Comparison of ENCODE assay signal across 24 cellular contexts in genomic region chr18:8106603-8107002, GRCh38.
"Had no signal": no experiment of that assay in that cellular context is flagged by ENCODE, and none has a peak within 500 bp of the region (broad histone marks: within the 10 kb centered on the region; RNA-seq: fewer than 3 reads in every experiment).

No MANE protein-coding gene starts in this region.

- ATAC-seq: activated T-helper 17 cell treated with anti-CD3 and anti-CD28 coated beads, Interleukin-2, amount 50 U/mL, for 72 hours; effector memory CD8-positive, alpha-beta T cell; heart right ventricle; left lobe of liver; natural killer cell; stimulated activated naive CD8-positive, alpha-beta T cell treated with anti-CD3 and anti-CD28 coated beads, Interleukin-15, Interleukin-2, amounts not matched to agents 100 U/mL and 50 U/mL, for 24 hours; WTC11 had no signal

- H3K27ac ChIP-seq: adrenal gland, ascending aorta, brain microvascular endothelial cell, dorsolateral prefrontal cortex, heart right ventricle, ovary, prostate gland, right atrium auricular region had no signal

- DNase-seq: activated CD4-positive, alpha-beta T cell treated with anti-CD3 and anti-CD28 coated beads, Interleukin-2, amount 50 U/mL, for 4 hours; activated CD8-positive, alpha-beta memory T cell treated with anti-CD3 and anti-CD28 coated beads for 24 hours; activated CD8-positive, alpha-beta memory T cell treated with anti-CD3 and anti-CD28 coated beads, Interleukin-2, amount 50 U/mL, for 4 hours; activated naive CD4-positive, alpha-beta T cell; activated T-cell treated with anti-CD3 and anti-CD28 coated beads, Interleukin-2, amount 50 U/mL, for 24 hours; brain microvascular endothelial cell; dorsolateral prefrontal cortex; effector memory CD8-positive, alpha-beta T cell; heart right ventricle; islet precursor cell; midbrain; natural killer cell; ovary; stimulated activated CD4-positive, alpha-beta T cell treated with anti-CD3 and anti-CD28 coated beads, Interleukin-4, amount 100 ng/mL, for 24 hours; stimulated activated naive CD8-positive, alpha-beta T cell treated with anti-CD3 and anti-CD28 coated beads, Interleukin-15, Interleukin-2, amounts not matched to agents 100 U/mL and 50 U/mL, for 24 hours; T1000 had no signal

- H3K9me3 ChIP-seq: adrenal gland, ovary, prostate gland had no signal

- H3K4me1 ChIP-seq: adrenal gland, ascending aorta, prostate gland, right atrium auricular region had no signal

- H3K4me3 ChIP-seq: adrenal gland, ascending aorta, dorsolateral prefrontal cortex, heart right ventricle, lung, ovary, prostate gland, right atrium auricular region had no signal

- H3K27me3 ChIP-seq: adrenal gland, ascending aorta, brain microvascular endothelial cell, dorsolateral prefrontal cortex, heart right ventricle, ovary, right atrium auricular region had no signal

- H3K36me3 ChIP-seq: adrenal gland, brain microvascular endothelial cell, ovary, prostate gland, right atrium auricular region had no signal
